In the genomic region with DNA sequence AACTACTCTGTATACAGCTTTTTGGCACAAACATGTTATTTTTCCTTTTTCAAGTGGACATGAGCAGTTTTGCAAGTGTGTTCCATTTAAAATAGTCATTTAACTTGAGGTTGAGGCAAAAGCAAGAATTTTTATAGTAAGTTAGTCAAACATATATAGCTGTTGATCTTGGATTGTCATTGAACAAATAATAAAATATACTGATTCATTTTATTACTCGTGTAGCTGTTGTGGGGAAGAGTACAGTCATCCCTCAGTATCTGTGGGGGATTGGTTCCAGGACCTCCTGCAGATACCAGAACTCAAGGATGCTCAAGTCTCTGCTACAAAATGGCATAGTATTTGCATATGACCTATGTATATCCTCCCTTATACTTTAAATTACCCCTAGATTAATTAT, we compare ENCODE assay signal across 23 cellular contexts.
"Had no signal": no experiment of that assay in that cellular context is flagged by ENCODE, and none has a peak within 500 bp of the region (broad histone marks: within the 10 kb centered on the region; RNA-seq: fewer than 3 reads in every experiment).

No MANE protein-coding gene starts in this region.

- H3K4me3 ChIP-seq: mucosa of descending colon, ovary, sigmoid colon, testis had no signal

- H3K4me1 ChIP-seq: foreskin keratinocyte, testis had no signal

- H3K36me3 ChIP-seq: ovary had no signal

- ATAC-seq: esophagus mucosa; foreskin keratinocyte; mucosa of descending colon; natural killer cell treated with Interleukin-12 subunit alpha and Interleukin-12 subunit beta and Interleukin-15 and Interleukin-18, amount 100 ng/mL, for 72 hours; T-cell had no signal

- H3K27me3 ChIP-seq: foreskin keratinocyte, ovary, sigmoid colon, testis had no signal

- H3K9me3 ChIP-seq: mucosa of descending colon, ovary, sigmoid colon, testis had no signal

- H3K27ac ChIP-seq: foreskin keratinocyte, ovary, sigmoid colon, testis had no signal

- DNase-seq: activated CD4-positive, alpha-beta memory T cell treated with anti-CD3 and anti-CD28 coated beads for 36 hours; activated CD4-positive, alpha-beta T cell treated with anti-CD3 and anti-CD28 coated beads, Interleukin-2, amount 10 ng/mL, durations not matched to agents 24 days and 14 days; activated CD4-positive, CD25-positive, alpha-beta regulatory T cell treated with anti-CD3 and anti-CD28 coated beads, Interleukin-2, amount 50 U/mL, for 72 hours; activated CD8-positive, alpha-beta memory T cell treated with anti-CD3 and anti-CD28 coated beads, Interleukin-2, amount 50 U/mL, for 4 hours; activated effector memory CD4-positive, alpha-beta T cell treated with anti-CD3 and anti-CD28 coated beads, Interleukin-2, amount 50 U/mL, for 16 hours; activated naive CD4-positive, alpha-beta T cell treated with anti-CD3 and anti-CD28 coated beads, Interleukin-2, amount 10 ng/mL, durations not matched to agents 7 days and 5 days; activated T-cell treated with anti-CD3 and anti-CD28 coated beads, Interleukin-2, amount 50 U/mL, for 1 hour; amniotic stem cell; central memory CD4-positive, alpha-beta T cell; foreskin keratinocyte; islet precursor cell; left ventricle myocardium superior; mucosa of descending colon; ovary; sigmoid colon; stimulated activated CD4-positive, alpha-beta T cell treated with anti-CD3 and anti-CD28 coated beads, Interleukin-15, amount 100 ng/mL, for 24 hours; stimulated activated CD4-positive, alpha-beta T cell treated with anti-CD3 and anti-CD28 coated beads, Interleukin-2, amount 100 ng/mL, for 24 hours; stimulated activated naive CD4-positive, alpha-beta T cell treated with Interleukin-2 at 50 U/mL for 16 hours; T-cell; testis; trophoblast cell had no signal
